ENCODE assay signal across 8 cellular contexts in the genomic region with DNA sequence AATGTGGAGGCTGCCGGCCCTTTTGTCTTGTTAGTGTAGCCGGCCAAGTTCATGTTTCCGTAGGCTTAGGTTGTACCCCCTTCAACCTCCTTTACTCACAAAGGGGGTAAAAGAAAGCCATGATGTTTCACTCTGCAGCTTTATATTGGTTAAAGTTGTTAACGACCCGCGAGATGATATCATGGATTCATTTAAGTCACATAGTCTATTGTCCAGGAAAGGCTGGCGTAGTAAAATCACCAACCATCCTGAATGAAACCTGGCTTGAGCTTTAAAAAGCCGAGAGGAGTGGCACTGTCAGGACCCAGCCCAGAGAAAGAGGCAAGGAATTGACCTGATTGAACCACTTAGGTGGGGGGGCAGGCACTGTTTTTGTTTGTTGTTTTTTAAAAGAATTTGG. TPM values are rescaled to one million over a fixed set of nuclear protein-coding genes. Genes with fewer than 3 reads are reported as not detected.
DNase-seq lines count a peak whose midpoint lies in the region; ATAC-seq and TF ChIP-seq lines count a peak whose summit lies in the region.

No MANE protein-coding gene starts in this region.

- peaks cover 19% of the 10 kb centered on the region for H3K4me1 ChIP-seq in CD8-positive, alpha-beta memory T cell (ENCODE audit: insufficient read depth, low read length)
- peaks cover 8% of the 10 kb centered on the region for H3K4me1 ChIP-seq in PC-3 (ENCODE audit: insufficient read depth, low read length)

- H3K27ac Mint-ChIP-seq in CD8-positive, alpha-beta memory T cell, result peak overlapping the region; percentile 61 to 98 (median 84)

- H3K27me3 Mint-ChIP-seq in CD8-positive, alpha-beta memory T cell, result peaks cover 0 to 2% of the 10 kb centered on the region in 2 donors

- BruUV-seq in PC-3 (replicated peaks; lab: Mats Ljungman, UMichigan), result no TSS peak

- CTCF ChIA-PET in CD8-positive, alpha-beta memory T cell (lab: Charles Lee), result interaction anchor here (1.1 to 1.4 kb wide), 2 partner anchors 13 to 295 kb away, joined by 3 to 4 read pairs; no protein-coding TSS in a partner anchor
- CTCF ChIA-PET in PC-3 (lab: Charles Lee), result interaction anchor here (0.5 to 1.5 kb wide), 2 partner anchors 13 to 429 kb away, joined by 4 to 5 read pairs; no protein-coding TSS in a partner anchor

- H4K20me1 ChIP-seq in PC-3 (ENCODE audit: low read length), result peaks cover 22% of the 10 kb centered on the region
- H4K20me1 ChIP-seq in neural cell (ENCODE audit: insufficient read depth), result no peaks in the 10 kb centered on the region

- H3K9ac ChIP-seq in PC-3 (ENCODE audit: low read length) (peak overlapping the region; percentile 96), neural cell (ENCODE audit: low read length) (peak overlapping the region; percentile 82)

- ATAC-seq in PC-3, result peak; percentile 4; the same call in 1 of the 2 replicates
- ATAC-seq in GM18858 (IDR thresholded peaks at IDR 0.05; ENCODE audit: unreplicated experiment), result no peak
- ATAC-seq in GM21576 (IDR thresholded peaks at IDR 0.05; ENCODE audit: unreplicated experiment), result no peak

- peak overlapping the region; percentile 18 for H3K27ac ChIP-seq in CD8-positive, alpha-beta memory T cell (ENCODE audit: low read depth, low read length)
- H3K27ac ChIP-seq in PC-3 (ENCODE audit: low read length) (no peak overlapping the region), epithelial cell of prostate (peak overlapping the region; percentile 62), neural cell (ENCODE audit: low read length) (peak overlapping the region; percentile 65)

- H2AFZ ChIP-seq in PC-3 (ENCODE audit: low read length) (peak overlapping the region; percentile 82), neural cell (ENCODE audit: low read depth, low read length) (peak overlapping the region; percentile 60)

- POLR2A ChIA-PET in CD8-positive, alpha-beta memory T cell (lab: Charles Lee), result no interaction called here
- POLR2A ChIA-PET in PC-3 (lab: Charles Lee; ENCODE audit: unreplicated experiment), result interaction anchor here (0.5 kb wide), 1 partner anchor 53 kb away, joined by 4 read pairs; no protein-coding TSS in a partner anchor

- no peaks in the 10 kb centered on the region for H3K9me3 ChIP-seq in CD8-positive, alpha-beta memory T cell (ENCODE audit: low read length)
- H3K9me3 ChIP-seq in PC-3 (ENCODE audit: low read length), result no peaks in the 10 kb centered on the region
- H3K9me3 ChIP-seq in neural cell (ENCODE audit: low read length), result no peaks in the 10 kb centered on the region

- no peaks in the 10 kb centered on the region for H3K9me3 Mint-ChIP-seq in CD8-positive, alpha-beta memory T cell

- H3K4me3 ChIP-seq in CD8-positive, alpha-beta memory T cell (ENCODE audit: low read length), result peak overlapping the region; percentile 80
- H3K4me3 ChIP-seq in PC-3 (ENCODE audit: low read length), result peak overlapping the region; percentile 83
- peak overlapping the region; percentile 98 for H3K4me3 ChIP-seq in neural cell (ENCODE audit: low read length)

- intact Hi-C loops in PC-3 (cut with micrococcal nuclease), result loop anchor here (1.0 to 10.0 kb wide), 3 partner anchors 94 to 583 kb away; partner anchors contain the start of genes CORO1C and FICD

- peaks cover 33 to 44% (median 34%) of the 10 kb centered on the region in 3 donors for H3K4me1 Mint-ChIP-seq in CD8-positive, alpha-beta memory T cell

- H3K4me2 ChIP-seq in PC-3 (ENCODE audit: low read length) (peak overlapping the region; percentile 95), neural cell (ENCODE audit: low read length) (peak overlapping the region; percentile 91)

- no peaks in the 10 kb centered on the region for H3K9me2 ChIP-seq in PC-3 (replicated peaks; ENCODE audit: low read length)
- H3K9me2 ChIP-seq in neural cell (ENCODE audit: insufficient read depth, low read length), result no peaks in the 10 kb centered on the region

- H3K4me3 Mint-ChIP-seq in CD8-positive, alpha-beta memory T cell, result peak overlapping the region; percentile 85 to 93 (median 88)

- no peaks in the 10 kb centered on the region for H3K27me3 ChIP-seq in CD8-positive, alpha-beta memory T cell (ENCODE audit: insufficient read depth, low read length, poor library complexity, severe bottlenecking)
- H3K27me3 ChIP-seq in PC-3 (ENCODE audit: low read length), result no peaks in the 10 kb centered on the region
- no peaks in the 10 kb centered on the region for H3K27me3 ChIP-seq in neural cell (ENCODE audit: insufficient read depth, low read depth, low read length)

- TF ChIP-seq CTCF in PC-3 (conservative IDR thresholded peaks at IDR 0.05; ENCODE audit: low read depth, low read length), result no peak
- TF ChIP-seq CTCF in neural cell (IDR thresholded peaks at IDR 0.05; ENCODE audit: poor library complexity, severe bottlenecking), result no peak

- H3F3A ChIP-seq in PC-3 (ENCODE audit: low read length, unreplicated experiment) (no peaks in the 10 kb centered on the region), neural cell (ENCODE audit: insufficient read depth, low read length, poor library complexity, severe bottlenecking) (no peaks in the 10 kb centered on the region)

- no peak for TF ChIP-seq RAD21 in neural cell (conservative IDR thresholded peaks at IDR 0.05)

- peaks cover 28% of the 10 kb centered on the region for H3K79me2 ChIP-seq in PC-3 (ENCODE audit: low read length)
- peaks cover 25% of the 10 kb centered on the region for H3K79me2 ChIP-seq in neural cell (replicated peaks; ENCODE audit: insufficient read depth, low read length)

- H3K36me3 Mint-ChIP-seq in CD8-positive, alpha-beta memory T cell, result peaks cover 0 to 25% (median 8%) of the 10 kb centered on the region in 3 donors

- peaks cover 12% of the 10 kb centered on the region for H3K36me3 ChIP-seq in CD8-positive, alpha-beta memory T cell (ENCODE audit: insufficient read depth, low read length)
- H3K36me3 ChIP-seq in PC-3 (ENCODE audit: low read depth, low read length), result peaks cover 28% of the 10 kb centered on the region
- no peaks in the 10 kb centered on the region for H3K36me3 ChIP-seq in neural cell (ENCODE audit: insufficient read depth, low read length)

- no peak for TF ChIP-seq EP300 in neural cell (conservative IDR thresholded peaks at IDR 0.05; ENCODE audit: poor library complexity, severe bottlenecking)

- no peak for DNase-seq in CD8-positive, alpha-beta memory T cell
- DNase-seq in PC-3 (no peak), epithelial cell of prostate (ENCODE audit: low read depth, low spot score) (no peak), AG08396 (ENCODE audit: low spot score) (no peak), NCI-H2171 (lab: John Stamatoyannopoulos, UW) (no peak)

TF ChIP-seq in neural cell, 6 proteins besides CTCF, POLR2A, EP300 and RAD21:
- TF ChIP-seq SMC3 (conservative IDR thresholded peaks at IDR 0.05; ENCODE audit: poor library complexity) (no peak), TAF1 (IDR thresholded peaks at IDR 0.05; ENCODE audit: low read depth) (no peak), REST (IDR thresholded peaks at IDR 0.05; ENCODE audit: borderline replicate concordance) (no peak), POLR2AphosphoS5 (IDR thresholded peaks at IDR 0.05) (no peak), MXI1 (conservative IDR thresholded peaks at IDR 0.05; ENCODE audit: poor library complexity, severe bottlenecking) (no peak), EZH2 (IDR thresholded peaks at IDR 0.05; ENCODE audit: borderline replicate concordance, insufficient read depth, low read length, poor library complexity, severe bottlenecking) (no peak)

RNA-seq across cellular contexts. Expression of gene UNG, which starts 1.3 kb away (rescaled TPM):
- total RNA-seq in CD8-positive, alpha-beta memory T cell, result 100 to 1,000 TPM in 1 of 2 experiments, 10 to 100 TPM in 1; 92.3 to 101 TPM
- 37.7 TPM for polyA plus RNA-seq in CD8-positive, alpha-beta memory T cell
- total RNA-seq in PC-3 (2014; rRNA removed), result 168 and 179 TPM in 2 replicates
- 38.4 and 42.5 TPM in 2 replicates for polyA plus RNA-seq in neural cell
- polyA minus RNA-seq in neural cell, result 30.2 and 32.1 TPM in 2 replicates

RNA-seq across cellular contexts. Expression of gene ALKBH2, which starts 5.4 kb away (rescaled TPM):
- total RNA-seq in CD8-positive, alpha-beta memory T cell, result 10 to 100 TPM; 41.3 to 42.9 TPM
- 16.4 TPM for polyA plus RNA-seq in CD8-positive, alpha-beta memory T cell
- total RNA-seq in PC-3 (2014; rRNA removed), result 73.8 and 74.0 TPM in 2 replicates
- 44.0 and 51.8 TPM in 2 replicates for polyA plus RNA-seq in neural cell
- 13.5 and 14.9 TPM in 2 replicates for polyA minus RNA-seq in neural cell

RNA-seq across cellular contexts. Expression of gene ACACB, which starts 17.7 kb away (rescaled TPM):
- 1 to 10 TPM; 7.8 to 7.9 TPM for total RNA-seq in CD8-positive, alpha-beta memory T cell
- 1.4 TPM for polyA plus RNA-seq in CD8-positive, alpha-beta memory T cell
- 21.7 and 22.6 TPM in 2 replicates for total RNA-seq in PC-3 (2014; rRNA removed)
- polyA plus RNA-seq in neural cell, result 0.22 TPM in 2 replicates
- 0.93 and 1.7 TPM in 2 replicates for polyA minus RNA-seq in neural cell

RNA-seq across cellular contexts. Expression of gene USP30, which starts 46.3 kb away (rescaled TPM):
- total RNA-seq in CD8-positive, alpha-beta memory T cell, result 1 to 10 TPM; 7.3 to 8.4 TPM
- polyA plus RNA-seq in CD8-positive, alpha-beta memory T cell, result 12.6 TPM
- 8.5 and 13.6 TPM in 2 replicates for total RNA-seq in PC-3 (2014; rRNA removed)
- polyA plus RNA-seq in neural cell, result 37.2 and 40.6 TPM in 2 replicates
- polyA minus RNA-seq in neural cell, result 38.9 and 39.0 TPM in 2 replicates
